In the genomic region with DNA sequence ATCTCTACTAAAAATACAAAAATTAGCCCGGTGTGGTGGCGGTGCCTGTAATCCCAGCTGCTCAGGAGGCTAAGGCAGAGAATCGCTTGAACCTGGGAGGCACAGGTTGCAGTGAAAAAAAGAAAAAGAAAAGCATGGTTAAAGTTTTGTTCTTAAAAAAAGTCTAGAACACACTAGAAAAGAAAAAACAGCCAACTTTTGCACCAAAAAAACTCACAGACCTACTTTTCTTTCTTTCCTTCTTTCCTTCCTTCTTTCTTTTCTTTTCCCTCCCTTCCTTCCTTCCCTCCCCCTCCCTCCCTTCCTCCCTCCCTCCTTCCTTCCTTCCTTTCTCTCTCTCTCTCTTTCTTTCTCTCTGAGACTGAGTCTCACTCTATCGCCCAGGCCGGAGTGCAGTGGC, we compare ENCODE assay signal across 29 cellular contexts.
"Had no signal": no experiment of that assay in that cellular context is flagged by ENCODE, and none has a peak within 500 bp of the region (broad histone marks: within the 10 kb centered on the region; RNA-seq: fewer than 3 reads in every experiment).

No MANE protein-coding gene starts in this region.

- H3K9me3 Mint-ChIP-seq: stimulated activated effector memory CD8-positive, alpha-beta T cell treated with anti-CD3 and anti-CD28 coated beads, Interleukin-12 subunit alpha, Interleukin-12 subunit beta, amount 100 ng/mL, for 72 hours; type B pancreatic cell had no signal

- H3K36me3 ChIP-seq: stomach, suprapubic skin, thoracic aorta, thyroid gland, tibial artery, tibial nerve, transverse colon, upper lobe of left lung, upper lobe of right lung, uterus, vagina had no signal

- H3K4me3 Mint-ChIP-seq: stimulated activated effector memory CD8-positive, alpha-beta T cell treated with anti-CD3 and anti-CD28 coated beads, Interleukin-12 subunit alpha, Interleukin-12 subunit beta, amount 100 ng/mL, for 72 hours; stimulated activated memory B cell treated with anti-CD40 and anti-IgM and Interleukin-4, amounts not matched to agents 10 μg/mL and 1 μg/mL and 100 μg/mL, for 72 hours; stimulated activated naive B cell treated with anti-CD40 and anti-IgM and Interleukin-4, amounts not matched to agents 10 μg/mL and 1 μg/mL and 100 μg/mL, for 72 hours; stimulated activated naive CD8-positive, alpha-beta T cell treated with anti-CD3 and anti-CD28 coated beads, Interleukin-15, amount 100 ng/mL, for 72 hours; stimulated activated naive CD8-positive, alpha-beta T cell treated with anti-CD3 and anti-CD28 coated beads, Interleukin-15, Interleukin-2, amounts not matched to agents 100 ng/mL and 50 ng/mL, for 24 hours; type B pancreatic cell had no signal

- H3K27ac ChIP-seq: stomach, suprapubic skin, testis, thoracic aorta, thyroid gland, tibial artery, tibial nerve, transverse colon, upper lobe of left lung, upper lobe of right lung, uterus, vagina had no signal

- H3K27me3 Mint-ChIP-seq: stimulated activated memory B cell treated with anti-CD40 and anti-IgM and Interleukin-4, amounts not matched to agents 10 μg/mL and 1 μg/mL and 100 μg/mL, for 72 hours; stimulated activated naive B cell treated with anti-CD40 and anti-IgM and Interleukin-4, amounts not matched to agents 10 μg/mL and 1 μg/mL and 100 μg/mL, for 72 hours; stimulated activated naive CD8-positive, alpha-beta T cell treated with anti-CD3 and anti-CD28 coated beads, Interleukin-15, amount 100 ng/mL, for 72 hours; stimulated activated naive CD8-positive, alpha-beta T cell treated with anti-CD3 and anti-CD28 coated beads, Interleukin-15, Interleukin-2, amounts not matched to agents 100 ng/mL and 50 ng/mL, for 24 hours; type B pancreatic cell had no signal

- H3K27me3 ChIP-seq: stomach, suprapubic skin, testis, thyroid gland, tibial artery, tibial nerve, transverse colon, upper lobe of left lung, upper lobe of right lung, uterus, vagina had no signal

- H3K27ac Mint-ChIP-seq: stimulated activated effector memory CD8-positive, alpha-beta T cell treated with anti-CD3 and anti-CD28 coated beads, Interleukin-12 subunit alpha, Interleukin-12 subunit beta, amount 100 ng/mL, for 72 hours; stimulated activated memory B cell treated with anti-CD40 and anti-IgM and Interleukin-4, amounts not matched to agents 10 μg/mL and 1 μg/mL and 100 μg/mL, for 72 hours; stimulated activated naive B cell treated with anti-CD40 and anti-IgM and Interleukin-4, amounts not matched to agents 10 μg/mL and 1 μg/mL and 100 μg/mL, for 72 hours; stimulated activated naive CD8-positive, alpha-beta T cell treated with anti-CD3 and anti-CD28 coated beads, Interleukin-15, amount 100 ng/mL, for 72 hours; stimulated activated naive CD8-positive, alpha-beta T cell treated with anti-CD3 and anti-CD28 coated beads, Interleukin-15, Interleukin-2, amounts not matched to agents 100 ng/mL and 50 ng/mL, for 24 hours; type B pancreatic cell had no signal

- H3K9me3 ChIP-seq: suprapubic skin, testis, thoracic aorta, thyroid gland, transverse colon, upper lobe of left lung, upper lobe of right lung, uterus, vagina had no signal

- H3K4me1 ChIP-seq: stomach, suprapubic skin, testis, tibial artery, tibial nerve, transverse colon, upper lobe of left lung, upper lobe of right lung, uterus, vagina had no signal

- DNase-seq: stimulated activated CD4-positive, alpha-beta T cell treated with anti-CD3 and anti-CD28 coated beads, Interleukin-2, amount 100 ng/mL, for 48 hours; stimulated activated CD4-positive, alpha-beta T cell treated with anti-CD3 and anti-CD28 coated beads, Interleukin-4, amount 100 ng/mL, for 1 hour; stimulated activated CD4-positive, alpha-beta T cell treated with anti-CD3 and anti-CD28 coated beads, Interleukin-4, amount 100 ng/mL, for 24 hours; stimulated activated CD4-positive, alpha-beta T cell treated with anti-CD3 and anti-CD28 coated beads, Interleukin-4, amount 100 ng/mL, for 4 hours; stimulated activated CD8-positive, alpha-beta memory T cell treated with anti-CD3 and anti-CD28 coated beads, Interleukin-4, amount 100 ng/mL, for 48 hours; stimulated activated naive B cell treated with anti-CD40 and anti-IgM and Interleukin-4, amounts not matched to agents 10 μg/mL and 1 μg/mL and 100 μg/mL, for 72 hours; stimulated activated naive CD4-positive, alpha-beta T cell; stimulated activated naive CD4-positive, alpha-beta T cell treated with Interleukin-2 at 50 U/mL for 16 hours; stimulated activated naive CD8-positive, alpha-beta T cell treated with anti-CD3 and anti-CD28 coated beads, Interleukin-15, amount 100 ng/mL, for 72 hours; stimulated activated naive CD8-positive, alpha-beta T cell treated with anti-CD3 and anti-CD28 coated beads, Interleukin-15, Interleukin-2, amounts not matched to agents 100 U/mL and 50 U/mL, for 24 hours; stomach; substantia nigra; testis; thyroid gland; tibial artery; transverse colon; trophoblast cell; upper lobe of left lung; upper lobe of right lung; uterus had no signal

- FAIRE-seq: urothelium cell line had no signal

- H3K36me3 Mint-ChIP-seq: stimulated activated effector memory CD8-positive, alpha-beta T cell treated with anti-CD3 and anti-CD28 coated beads, Interleukin-12 subunit alpha, Interleukin-12 subunit beta, amount 100 ng/mL, for 72 hours had no signal

- H3K4me3 ChIP-seq: stomach, suprapubic skin, testis, thoracic aorta, thyroid gland, tibial artery, tibial nerve, transverse colon, upper lobe of left lung, upper lobe of right lung, uterus, vagina had no signal

- ATAC-seq: stimulated activated effector memory CD8-positive, alpha-beta T cell treated with anti-CD3 and anti-CD28 coated beads, Interleukin-12 subunit alpha, Interleukin-12 subunit beta, amount 100 ng/mL, for 72 hours; stimulated activated memory B cell treated with anti-CD40 and anti-IgM and Interleukin-4, amounts not matched to agents 10 μg/mL and 1 μg/mL and 100 μg/mL, for 72 hours; stimulated activated naive B cell treated with anti-CD40 and anti-IgM and Interleukin-4, amounts not matched to agents 10 μg/mL and 1 μg/mL and 100 μg/mL, for 72 hours; stimulated activated naive CD8-positive, alpha-beta T cell treated with anti-CD3 and anti-CD28 coated beads, Interleukin-15, amount 100 ng/mL, for 72 hours; stimulated activated naive CD8-positive, alpha-beta T cell treated with anti-CD3 and anti-CD28 coated beads, Interleukin-15, Interleukin-2, amounts not matched to agents 100 U/mL and 50 U/mL, for 24 hours; upper lobe of right lung had no signal
